In genomic region chr1:40709802-40710278, GRCh38 we compare ENCODE assay signal across 8 cellular contexts. TPM values are rescaled to one million over a fixed set of nuclear protein-coding genes. Genes with fewer than 3 reads are reported as not detected.
A peak's percentile ranks its signal among the peaks of the same experiment; 100 is the strongest.
DNase-seq lines count a peak whose midpoint lies in the region; ATAC-seq and TF ChIP-seq lines count a peak whose summit lies in the region.

No MANE protein-coding gene starts in this region.

- no peak for ATAC-seq in naive thymus-derived CD8-positive, alpha-beta T cell
- ATAC-seq in HG03460 (IDR thresholded peaks at IDR 0.05; ENCODE audit: unreplicated experiment) = no peak
- no peak for ATAC-seq in HG02610 (IDR thresholded peaks at IDR 0.05; ENCODE audit: unreplicated experiment)

- peak overlapping the region; percentile 75 to 98 (median 84) for H3K27ac Mint-ChIP-seq in IgD-negative memory B cell
- H3K27ac Mint-ChIP-seq in dendritic cell treated with granulocyte-macrophage colony-stimulating factor and Interleukin-4, amounts not matched to agents 40 ng/mL and 50 ng/mL, for 4 days = peak overlapping the region; percentile 80
- peak overlapping the region in 9 of 10 donors; percentile 92 to 99 (median 97) for H3K27ac Mint-ChIP-seq in naive thymus-derived CD8-positive, alpha-beta T cell

- peaks cover 34% of the 10 kb centered on the region for H3K4me1 ChIP-seq in A673 (ENCODE audit: insufficient read depth, low read length, poor library complexity, severe bottlenecking)

- CTCF ChIA-PET in A673 (lab: Charles Lee) = no interaction called here

- DNase-seq in A673 (ENCODE audit: low spot score) (no peak), AG08395 (ENCODE audit: low spot score) (no peak), NCI-H69 (lab: John Stamatoyannopoulos, UW) (no peak)
- DNase-seq in naive thymus-derived CD8-positive, alpha-beta T cell = no peak

- peak overlapping the region; percentile 89 to 99 (median 98) for H3K4me3 Mint-ChIP-seq in IgD-negative memory B cell
- H3K4me3 Mint-ChIP-seq in dendritic cell treated with granulocyte-macrophage colony-stimulating factor and Interleukin-4, amounts not matched to agents 40 ng/mL and 50 ng/mL, for 4 days = peak overlapping the region; percentile 63
- H3K4me3 Mint-ChIP-seq in naive thymus-derived CD8-positive, alpha-beta T cell = peak overlapping the region; percentile 90 to 99 (median 95)

- no peaks in the 10 kb centered on the region for H3K36me3 ChIP-seq in A673 (ENCODE audit: insufficient read depth, low read length, poor library complexity, severe bottlenecking)

- no peak for TF ChIP-seq CTCF in A673 (conservative IDR thresholded peaks at IDR 0.05; ENCODE audit: low read depth, low read length)

- BruUV-seq in A673 (replicated peaks; lab: Mats Ljungman, UMichigan) = no TSS peak

- no peaks in the 10 kb centered on the region for H3K27me3 Mint-ChIP-seq in IgD-negative memory B cell
- H3K27me3 Mint-ChIP-seq in dendritic cell treated with granulocyte-macrophage colony-stimulating factor and Interleukin-4, amounts not matched to agents 40 ng/mL and 50 ng/mL, for 4 days = no peaks in the 10 kb centered on the region
- no peaks in the 10 kb centered on the region for H3K27me3 Mint-ChIP-seq in naive thymus-derived CD8-positive, alpha-beta T cell

- intact Hi-C loops in A673 (cut with micrococcal nuclease; ENCODE audit: unreplicated experiment) = no loop called here
- intact Hi-C loops in dendritic cell treated with granulocyte-macrophage colony-stimulating factor and Interleukin-4, amounts not matched to agents 40 ng/mL and 50 ng/mL, for 4 days (cut with micrococcal nuclease) = loop anchor here (2.0 kb wide), 1 partner anchor 17 kb away; no protein-coding TSS in a partner anchor

- H3K27ac ChIP-seq in A673 (ENCODE audit: low read depth, low read length, poor library complexity, severe bottlenecking) = peak overlapping the region; percentile 74

- POLR2A ChIA-PET in A673 (lab: Charles Lee; ENCODE audit: low non-redundant PET) = no interaction called here
- POLR2A ChIA-PET in naive thymus-derived CD8-positive, alpha-beta T cell (lab: Charles Lee) = interaction anchor here (1.5 to 11.7 kb wide), 3 partner anchors 17 to 152 kb away, joined by 3 to 120 read pairs (median 4); partner anchors contain the start of genes CITED4 and NFYC

- no peaks in the 10 kb centered on the region for H3K9me3 Mint-ChIP-seq in IgD-negative memory B cell
- no peaks in the 10 kb centered on the region for H3K9me3 Mint-ChIP-seq in dendritic cell treated with granulocyte-macrophage colony-stimulating factor and Interleukin-4, amounts not matched to agents 40 ng/mL and 50 ng/mL, for 4 days
- no peaks in the 10 kb centered on the region for H3K9me3 Mint-ChIP-seq in naive thymus-derived CD8-positive, alpha-beta T cell

- no peaks in the 10 kb centered on the region for H3K27me3 ChIP-seq in A673 (replicated peaks; ENCODE audit: insufficient read depth, low read depth, low read length, poor library complexity)

- no peaks in the 10 kb centered on the region for H3K9me3 ChIP-seq in A673 (ENCODE audit: low read depth, low read length, poor library complexity, severe bottlenecking)

- H3K36me3 Mint-ChIP-seq in IgD-negative memory B cell = peaks cover 5% of the 10 kb centered on the region
- no peaks in the 10 kb centered on the region for H3K36me3 Mint-ChIP-seq in dendritic cell treated with granulocyte-macrophage colony-stimulating factor and Interleukin-4, amounts not matched to agents 40 ng/mL and 50 ng/mL, for 4 days (ENCODE audit: low read depth)
- H3K36me3 Mint-ChIP-seq in naive thymus-derived CD8-positive, alpha-beta T cell = peaks cover 0 to 5% (median 3%) of the 10 kb centered on the region in 3 donors

- peak overlapping the region; percentile 56 for H3K4me3 ChIP-seq in A673 (ENCODE audit: low read depth, low read length, poor library complexity, severe bottlenecking)

- H3K4me1 Mint-ChIP-seq in IgD-negative memory B cell = peaks cover 33 to 45% (median 43%) of the 10 kb centered on the region in 3 donors
- H3K4me1 Mint-ChIP-seq in dendritic cell treated with granulocyte-macrophage colony-stimulating factor and Interleukin-4, amounts not matched to agents 40 ng/mL and 50 ng/mL, for 4 days (ENCODE audit: low read depth) = peaks cover 50% of the 10 kb centered on the region
- H3K4me1 Mint-ChIP-seq in naive thymus-derived CD8-positive, alpha-beta T cell = peaks cover 23 to 79% (median 60%) of the 10 kb centered on the region in 4 donors

RNA-seq across cellular contexts. Expression of gene NFYC, which starts 18.3 kb away (rescaled TPM):
- 81.9 and 83.0 TPM in 2 replicates for total RNA-seq in A673 (2021)
- polyA plus RNA-seq in IgD-negative memory B cell = 74.3 TPM
- total RNA-seq in naive thymus-derived CD8-positive, alpha-beta T cell = 10 to 100 TPM; 65.8 to 67.2 TPM
- 10 to 100 TPM; 32.5 to 46.9 (median 33.3) TPM for polyA plus RNA-seq in naive thymus-derived CD8-positive, alpha-beta T cell

RNA-seq across cellular contexts. Expression of gene RIMS3, which starts 44.4 kb away (rescaled TPM):
- 9.9 and 21.5 TPM in 2 replicates for total RNA-seq in A673 (2021)
- 2.2 TPM for polyA plus RNA-seq in IgD-negative memory B cell
- 1 to 10 TPM; 1.2 to 2.0 TPM for total RNA-seq in naive thymus-derived CD8-positive, alpha-beta T cell
- 1 to 10 TPM in 2 of 3 donors, under 1 TPM in 1; 0.76 to 1.5 (median 1.0) TPM for polyA plus RNA-seq in naive thymus-derived CD8-positive, alpha-beta T cell
